ENCODE assay signal across 3 cellular contexts in genomic region chr2:39581866-39582265, GRCh38.
"Had no signal": no experiment of that assay in that cellular context is flagged by ENCODE, and none has a peak within 500 bp of the region (broad histone marks: within the 10 kb centered on the region; RNA-seq: fewer than 3 reads in every experiment).

No MANE protein-coding gene starts in this region.

- DNase-seq: GDM1, GF-D8 had no signal

- H3K4me3 ChIP-seq: GM12878 had no signal

- ATAC-seq: GM12878 had no signal
